Comparison of ENCODE assay signal across 12 cellular contexts in genomic region chr19:13729859-13730258, GRCh38. TPM values are rescaled to one million over a fixed set of nuclear protein-coding genes. Genes with fewer than 3 reads are reported as not detected.
A peak's percentile ranks its signal among the peaks of the same experiment; 100 is the strongest.
DNase-seq lines count a peak whose midpoint lies in the region; ATAC-seq, FAIRE-seq and TF ChIP-seq lines count a peak whose summit lies in the region.
"Had no signal": no experiment of that assay in that cellular context is flagged by ENCODE, and none has a peak within 500 bp of the region (broad histone marks: within the 10 kb centered on the region; RNA-seq: fewer than 3 reads in every experiment).

No MANE protein-coding gene starts in this region.

- TF ChIP-seq EP300 in stomach (IDR thresholded peaks at IDR 0.05): no peak

- H3K4me1 ChIP-seq in stomach: peaks cover 15 to 38% (median 18%) of the 10 kb centered on the region in 4 donors

- no peak overlapping the region for H3K4me3 ChIP-seq in stomach

- H3K27ac Mint-ChIP-seq in T-helper 1 cell treated with Interleukin-12 subunit alpha and Interleukin-12 subunit beta and Interleukin-4 antibody, amounts not matched to agents 30 μg/mL and 1 μg/mL, for 36 hours: peak overlapping the region; percentile 59

- H3K9me3 ChIP-seq in stomach: no peaks in the 10 kb centered on the region

- DNase-seq in T-helper 1 cell (no peak), RCC 7860 (ENCODE audit: low spot score) (no peak), erythroblast (lab: John Stamatoyannopoulos, UW) (peak; percentile 22 to 61), stomach (no peak), COLO668 (lab: John Stamatoyannopoulos, UW; ENCODE audit: unreplicated experiment) (no peak), NCI-H2029 treated with DMSO at 0.1 percent for 48 hours (lab: John Stamatoyannopoulos, UW) (no peak)
- DNase-seq: activated naive CD4-positive, alpha-beta T cell treated with Interleukin-2 at 50 U/mL for 16 hours; NK-92 treated with Interleukin-12 subunit alpha and Interleukin-12 subunit beta, amount 100 ng/mL, for 24 hours; WERI-Rb-1 had no signal

- peaks cover 6% of the 10 kb centered on the region for H3K4me1 Mint-ChIP-seq in T-helper 1 cell treated with Interleukin-12 subunit alpha and Interleukin-12 subunit beta and Interleukin-4 antibody, amounts not matched to agents 30 μg/mL and 1 μg/mL, for 36 hours (ENCODE audit: low read depth)

- FAIRE-seq in RCC 7860 (lab: Jason Lieb, UNC): peak; percentile 34

- ATAC-seq in HG03432 (IDR thresholded peaks at IDR 0.05; ENCODE audit: unreplicated experiment): no peak
- ATAC-seq: left colon had no signal

- no peaks in the 10 kb centered on the region for H3K27me3 Mint-ChIP-seq in T-helper 1 cell treated with Interleukin-12 subunit alpha and Interleukin-12 subunit beta and Interleukin-4 antibody, amounts not matched to agents 30 μg/mL and 1 μg/mL, for 36 hours (ENCODE audit: low read depth)

- H3K36me3 ChIP-seq in stomach: no peaks in the 10 kb centered on the region
- H3K36me3 ChIP-seq: WERI-Rb-1 had no signal

- intact Hi-C loops in stomach (cut with DNase I; ENCODE audit: low total_unique reads): no loop called here

- 36 to 42% (median 39%) methylated on average over 2 of the region's 2 CpGs for WGBS in stomach, 5 donors

- H3K27me3 ChIP-seq in stomach: no peaks in the 10 kb centered on the region

- no peaks in the 10 kb centered on the region for H3K36me3 Mint-ChIP-seq in T-helper 1 cell treated with Interleukin-12 subunit alpha and Interleukin-12 subunit beta and Interleukin-4 antibody, amounts not matched to agents 30 μg/mL and 1 μg/mL, for 36 hours (ENCODE audit: low read depth)

- no peak for TF ChIP-seq POLR2A in erythroblast (IDR thresholded peaks at IDR 0.05; ENCODE audit: low read length)
- no peak for TF ChIP-seq POLR2A in stomach (IDR thresholded peaks at IDR 0.05)

- peak overlapping the region in 4 of 5 donors; percentile 84 to 93 (median 90) for H3K27ac ChIP-seq in stomach
- H3K27ac ChIP-seq: WERI-Rb-1 had no signal

- no peaks in the 10 kb centered on the region for H3K9me3 Mint-ChIP-seq in T-helper 1 cell treated with Interleukin-12 subunit alpha and Interleukin-12 subunit beta and Interleukin-4 antibody, amounts not matched to agents 30 μg/mL and 1 μg/mL, for 36 hours

- TF ChIP-seq CTCF in stomach (IDR thresholded peaks at IDR 0.05): no peak

- no peak overlapping the region for H3K4me3 Mint-ChIP-seq in T-helper 1 cell treated with Interleukin-12 subunit alpha and Interleukin-12 subunit beta and Interleukin-4 antibody, amounts not matched to agents 30 μg/mL and 1 μg/mL, for 36 hours

RNA-seq across cellular contexts. Expression of gene MRI1, which starts 34.5 kb away (rescaled TPM):
- 100 to 1,000 TPM in 1 of 5 donors, 10 to 100 TPM in 4; 24.4 to 249 (median 48.7) TPM for total RNA-seq in stomach
- 10 to 100 TPM in 1 of 3 donors, 1 to 10 TPM in 2; 7.3 to 28.5 (median 9.6) TPM for polyA plus RNA-seq in stomach

RNA-seq across cellular contexts. Expression of gene C19orf53, which starts 44.4 kb away (rescaled TPM):
- total RNA-seq in stomach: 100 to 1,000 TPM in 4 of 5 donors, 10 to 100 TPM in 1; 14.7 to 271 (median 188) TPM
- 100 to 1,000 TPM; 171 to 221 (median 196) TPM for polyA plus RNA-seq in stomach

Comparison
In these comparisons a context has a peak if more than half of its experiments do, and no peak if none do; other contexts are left out.
1. DNase-seq: peak in erythroblast (2 of 2); none in T-helper 1 cell (0 of 5), RCC 7860 (single experiment), stomach (single experiment), COLO668 (single experiment) and NCI-H2029 treated with DMSO at 0.1 percent for 48 hours (single experiment).